In genomic region chr13:90099847-90100246, GRCh38 we compare ENCODE assay signal across 29 cellular contexts.
A peak's percentile ranks its signal among the peaks of the same experiment; 100 is the strongest.
DNase-seq lines count a peak whose midpoint lies in the region; ATAC-seq, FAIRE-seq and TF ChIP-seq lines count a peak whose summit lies in the region.
"Had no signal": no experiment of that assay in that cellular context is flagged by ENCODE, and none has a peak within 500 bp of the region (broad histone marks: within the 10 kb centered on the region; RNA-seq: fewer than 3 reads in every experiment).

No MANE protein-coding gene starts in this region.

- no peak for TF ChIP-seq EP300 in K562 (IDR thresholded peaks at IDR 0.05; ENCODE audit: low read length)

- TF ChIP-seq CTCF in K562 (IDR thresholded peaks at IDR 0.05 in 2 of 3, conservative IDR thresholded peaks at IDR 0.05 in 1 of 3; ENCODE audit: insufficient read depth in 2 of 3, low read depth in 1 of 3, low read length in 3 of 3), result no peak

- no peak overlapping the region for H3K4me2 ChIP-seq in K562 (ENCODE audit: insufficient read depth, low read length)
- H3K4me2 ChIP-seq: A549; BLaER1; BLaER1 treated with 17β-estradiol and CSF1 and Interleukin-3, amounts not matched to agents 10 nM and 100 nM had no signal

- no TSS peak for BruUV-seq in K562 (replicated peaks; lab: Mats Ljungman, UMichigan)

- 1% methylated on average over 4 of the region's 4 CpGs for WGBS in K562 (ENCODE audit: insufficient coverage, low coverage, missing lambda C conversion rate)

- no peaks in the 10 kb centered on the region for H4K20me1 ChIP-seq in K562 (replicated peaks; ENCODE audit: control insufficient read depth, insufficient read depth, low read length)
- H4K20me1 ChIP-seq: BLaER1; BLaER1 treated with 17β-estradiol and CSF1 and Interleukin-3, amounts not matched to agents 10 nM and 100 nM had no signal

- ATAC-seq in K562, result no peak
- ATAC-seq: A549; CD8-positive, alpha-beta T cell had no signal

- POLR2A ChIA-PET in K562 (lab: Yijun Ruan, JAX), result no interaction called here

- H3K36me3 ChIP-seq in K562 (ENCODE audit: control insufficient read depth, insufficient read depth, low read length), result no peaks in the 10 kb centered on the region
- H3K36me3 ChIP-seq: BE2C; BLaER1; BLaER1 treated with 17β-estradiol and CSF1 and Interleukin-3, amounts not matched to agents 10 nM and 100 nM had no signal

- no peak for TF ChIP-seq POLR2A in K562 (conservative IDR thresholded peaks at IDR 0.05)

- no peaks in the 10 kb centered on the region for H3K9me1 ChIP-seq in K562 (ENCODE audit: control insufficient read depth, insufficient read depth, low read length)

- no peak overlapping the region for H3K9ac ChIP-seq in K562 (ENCODE audit: insufficient read depth in 1 of 2, low read depth in 2 of 2, low read length in 2 of 2)
- H3K9ac ChIP-seq: BLaER1; BLaER1 treated with 17β-estradiol and CSF1 and Interleukin-3, amounts not matched to agents 10 nM and 100 nM had no signal

- in situ Hi-C loops in K562 (cut with MboI), result no loop called here

- no peaks in the 10 kb centered on the region for H3K79me2 ChIP-seq in K562 (ENCODE audit: control insufficient read depth, insufficient read depth, low read length)

- DNase-seq in K562 (ENCODE audit: extremely low read depth in 1 of 4, low spot score in 3 of 4) (no peak), RPMI8226 (no peak)
- DNase-seq: 8988T; ACHN; AML-193; BE2C; C1 segment of cervical spinal cord; Caco-2; Calu3; CD4-positive, alpha-beta memory T cell; CD4-positive, alpha-beta T cell; CD4-positive, CD25-positive, alpha-beta regulatory T cell; CD8-positive, alpha-beta memory T cell; CD8-positive, alpha-beta T cell; COR-L47; DMS 273 treated with DMSO at 0.1 percent for 48 hours; DMS153; DMS53; DMS79; DMS79 treated with DMSO at 0.1 percent for 48 hours; DND-41; EL had no signal

- no peak for TF ChIP-seq RAD21 in K562 (CRISPR knock-in tag; conservative IDR thresholded peaks at IDR 0.05 in 1 of 2, IDR thresholded peaks at IDR 0.05 in 1 of 2)

- H3K27me3 ChIP-seq in K562 (ENCODE audit: control insufficient read depth in 2 of 2, insufficient read depth in 2 of 2, low read length in 2 of 2), result no peaks in the 10 kb centered on the region
- H3K27me3 ChIP-seq: BE2C; BLaER1; BLaER1 treated with 17β-estradiol and CSF1 and Interleukin-3, amounts not matched to agents 10 nM and 100 nM had no signal

- H3K9me3 ChIP-seq in K562 (replicated peaks; ENCODE audit: control insufficient read depth, insufficient read depth, low read depth, low read length), result peaks cover 3% of the 10 kb centered on the region
- H3K9me3 ChIP-seq: A549, BLaER1, Caco-2 had no signal

- CTCF ChIA-PET in K562 (lab: Yijun Ruan, JAX; ENCODE audit: low intra/inter-chr PET ratio), result no interaction called here

- H3K4me3 ChIP-seq in K562, result no peak overlapping the region
- H3K4me3 ChIP-seq: A549; BLaER1; BLaER1 treated with 17β-estradiol and CSF1 and Interleukin-3, amounts not matched to agents 10 nM and 100 nM had no signal

- H3K4me1 ChIP-seq in K562 (replicated peaks in 1 of 2; ENCODE audit: control insufficient read depth in 2 of 2, insufficient read depth in 2 of 2, low read length in 2 of 2), result no peaks in the 10 kb centered on the region
- H3K4me1 ChIP-seq: A549, BE2C, BLaER1, Caco-2 had no signal

- H3K27ac ChIP-seq in K562 (ENCODE audit: extremely low read depth, low read depth, low read length), result no peak overlapping the region
- H3K27ac ChIP-seq: 22Rv1; A549; BLaER1; BLaER1 treated with 17β-estradiol and CSF1 and Interleukin-3, amounts not matched to agents 10 nM and 100 nM; C4-2B had no signal

- no peak overlapping the region for H2AFZ ChIP-seq in K562 (ENCODE audit: low read depth, low read length)

- intact Hi-C loops in K562 (cut with micrococcal nuclease), result no loop called here

- FAIRE-seq in K562 (lab: Jason Lieb, UNC), result no peak
- FAIRE-seq: A204.1, A549, D721Med had no signal

TF ChIP-seq in K562, 482 proteins besides CTCF, POLR2A, EP300 and RAD21:
- TF ChIP-seq ZNF274 (IDR thresholded peaks at IDR 0.05; ENCODE audit: borderline replicate concordance, low read depth, low read length) (peak; percentile 79), ZNF696 (CRISPR knock-in tag; conservative IDR thresholded peaks at IDR 0.05) (no peak), ZNF318 (IDR thresholded peaks at IDR 0.05; ENCODE audit: borderline replicate concordance in 1 of 2, low read depth in 1 of 2) (no peak), FIP1L1 (IDR thresholded peaks at IDR 0.05; ENCODE audit: low read depth, low read length, poor library complexity, severe bottlenecking) (no peak), NBN (IDR thresholded peaks at IDR 0.05; ENCODE audit: low read depth) (no peak), CHD2 (IDR thresholded peaks at IDR 0.05; ENCODE audit: low read depth, low read length) (no peak), HNRNPL (IDR thresholded peaks at IDR 0.05; ENCODE audit: low read depth, low read length) (no peak), SETDB1 (IDR thresholded peaks at IDR 0.05; ENCODE audit: low read length) (peak; percentile 74), XRCC4 (IDR thresholded peaks at IDR 0.05; ENCODE audit: extremely low read depth, insufficient read depth, insufficient read length) (no peak), DPF2 (IDR thresholded peaks at IDR 0.05) (no peak), GTF2E2 (tag; IDR thresholded peaks at IDR 0.05) (no peak), TAF7 (tag; IDR thresholded peaks at IDR 0.05) (no peak), BHLHE40 (IDR thresholded peaks at IDR 0.05; ENCODE audit: low read length) (no peak), ARID3B (CRISPR knock-in tag; IDR thresholded peaks at IDR 0.05; ENCODE audit: borderline replicate concordance) (no peak), TRIM24 (IDR thresholded peaks at IDR 0.05) (no peak)
TF ChIP-seq in K562: peak in this region for 2.
